8 cellular contexts compared by ENCODE assay signal in genomic region chr12:94100990-94101901, GRCh38. TPM values are rescaled to one million over a fixed set of nuclear protein-coding genes. Genes with fewer than 3 reads are reported as not detected.
A peak's percentile ranks its signal among the peaks of the same experiment; 100 is the strongest.
DNase-seq lines count a peak whose midpoint lies in the region; ATAC-seq and TF ChIP-seq lines count a peak whose summit lies in the region.

No MANE protein-coding gene starts in this region.

- H3K4me1 ChIP-seq in Peyer's patch, result peaks cover 0 to 14% (median 0%) of the 10 kb centered on the region in 4 donors

- peak; percentile 88 to 96 (median 92) for TF ChIP-seq CTCF in Peyer's patch (IDR thresholded peaks at IDR 0.05)
- peak; percentile 82 for TF ChIP-seq CTCF in fibroblast of villous mesenchyme (IDR thresholded peaks at IDR 0.05; ENCODE audit: insufficient read depth, low read depth, low read length)
- TF ChIP-seq CTCF in neural cell (IDR thresholded peaks at IDR 0.05; ENCODE audit: poor library complexity, severe bottlenecking), result peak; percentile 90

- no peak overlapping the region for H3K4me2 ChIP-seq in neural cell (ENCODE audit: low read length)

- TF ChIP-seq RAD21 in neural cell (conservative IDR thresholded peaks at IDR 0.05), result peak; percentile 91

- H3K27ac ChIP-seq in Peyer's patch (peak overlapping the region in 3 of 4 donors; percentile 51 to 86 (median 58)), neural cell (ENCODE audit: low read length) (no peak overlapping the region)

- no peak for TF ChIP-seq EP300 in neural cell (conservative IDR thresholded peaks at IDR 0.05; ENCODE audit: poor library complexity, severe bottlenecking)

- H3K4me3 ChIP-seq in Peyer's patch (peak overlapping the region; percentile 45 to 61 (median 56)), fibroblast of villous mesenchyme (ENCODE audit: low read depth, low read length) (peak overlapping the region; percentile 70), neural cell (ENCODE audit: low read length) (peak overlapping the region; percentile 67)

- H3K9ac ChIP-seq in neural cell (ENCODE audit: low read length), result peak overlapping the region; percentile 69

- no peak for TF ChIP-seq POLR2A in Peyer's patch (IDR thresholded peaks at IDR 0.05)

- no peaks in the 10 kb centered on the region for H3K27me3 ChIP-seq in Peyer's patch
- H3K27me3 ChIP-seq in neural cell (ENCODE audit: insufficient read depth, low read depth, low read length), result no peaks in the 10 kb centered on the region

- H3F3A ChIP-seq in neural cell (ENCODE audit: insufficient read depth, low read length, poor library complexity, severe bottlenecking), result no peaks in the 10 kb centered on the region

- H3K9me3 ChIP-seq in Peyer's patch, result no peaks in the 10 kb centered on the region
- H3K9me3 ChIP-seq in neural cell (ENCODE audit: low read length), result no peaks in the 10 kb centered on the region

- peak overlapping the region; percentile 79 for H2AFZ ChIP-seq in neural cell (ENCODE audit: low read depth, low read length)

- H3K9me2 ChIP-seq in neural cell (ENCODE audit: insufficient read depth, low read length), result no peaks in the 10 kb centered on the region

- peak; percentile 52 for ATAC-seq in GM21528 (IDR thresholded peaks at IDR 0.05; ENCODE audit: low FRiP score, unreplicated experiment)
- peak; percentile 71 for ATAC-seq in stimulated activated naive CD8-positive, alpha-beta T cell treated with anti-CD3 and anti-CD28 coated beads, Interleukin-15, Interleukin-2, amounts not matched to agents 100 U/mL and 50 U/mL, for 24 hours

- H3K36me3 ChIP-seq in Peyer's patch (no peaks in the 10 kb centered on the region), neural cell (ENCODE audit: insufficient read depth, low read length) (no peaks in the 10 kb centered on the region)

- H3K79me2 ChIP-seq in neural cell (replicated peaks; ENCODE audit: insufficient read depth, low read length), result no peaks in the 10 kb centered on the region

- DNase-seq in COLO668 (lab: John Stamatoyannopoulos, UW; ENCODE audit: unreplicated experiment), result peak; percentile 87
- peak; percentile 59 for DNase-seq in LHCN-M2 (ENCODE audit: low read depth)
- peak; percentile 69 to 88 (median 87) for DNase-seq in Peyer's patch
- DNase-seq in activated T-helper 9 cell treated with anti-CD3 and anti-CD28 coated beads, Interleukin-2, amount 50 U/mL, for 16 hours (ENCODE audit: low read depth), result peak; percentile 73
- DNase-seq in fibroblast of villous mesenchyme (ENCODE audit: low read depth), result peak; percentile 62
- peak; percentile 87 for DNase-seq in stimulated activated naive CD8-positive, alpha-beta T cell treated with anti-CD3 and anti-CD28 coated beads, Interleukin-15, Interleukin-2, amounts not matched to agents 100 U/mL and 50 U/mL, for 24 hours

- H4K20me1 ChIP-seq in neural cell (ENCODE audit: insufficient read depth), result no peaks in the 10 kb centered on the region

TF ChIP-seq in neural cell, 6 proteins besides CTCF, POLR2A, EP300 and RAD21:
- TF ChIP-seq SMC3 (conservative IDR thresholded peaks at IDR 0.05; ENCODE audit: poor library complexity), result peak; percentile 95
- no peak for TF ChIP-seq TAF1 (IDR thresholded peaks at IDR 0.05; ENCODE audit: low read depth)
- peak; percentile 17 for TF ChIP-seq MXI1 (conservative IDR thresholded peaks at IDR 0.05; ENCODE audit: poor library complexity, severe bottlenecking)

RNA-seq across cellular contexts. Expression of gene PLXNC1, which starts 47.1 kb away (rescaled TPM):
- total RNA-seq in LHCN-M2 (2014; rRNA removed), result 0.34 and 0.58 TPM in 2 replicates
- 0.27 TPM for polyA plus RNA-seq in LHCN-M2 (2012)
- total RNA-seq in Peyer's patch, result 10 to 100 TPM in 1 of 4 donors, 1 to 10 TPM in 2, under 1 TPM in 1; 0.88 to 21.5 (median 5.1) TPM
- total RNA-seq in fibroblast of villous mesenchyme, result 0.86 and 0.97 TPM in 2 replicates
- polyA plus RNA-seq in neural cell, result 75.6 and 76.3 TPM in 2 replicates
- polyA minus RNA-seq in neural cell, result 206 and 223 TPM in 2 replicates
